In genomic region chr1:182839209-182840065, GRCh38 we compare ENCODE assay signal across 8 cellular contexts. TPM values are rescaled to one million over a fixed set of nuclear protein-coding genes. Genes with fewer than 3 reads are reported as not detected.
DNase-seq lines count a peak whose midpoint lies in the region; ATAC-seq, FAIRE-seq and TF ChIP-seq lines count a peak whose summit lies in the region.

Gene DHX9, plus strand, starts transcription at chr1:182839347. Its CDS starts 3,220 bp downstream, at chr1:182842567.

- H3K36me3 ChIP-seq in psoas muscle (ENCODE audit: insufficient read depth in 1 of 2, low read depth in 1 of 2) = peaks cover 0 to 15% of the 10 kb centered on the region in 2 donors

- peaks cover 31% of the 10 kb centered on the region for H3K36me3 Mint-ChIP-seq in T-helper 1 cell treated with Interleukin-12 subunit alpha and Interleukin-12 subunit beta and Interleukin-4 antibody, amounts not matched to agents 30 μg/mL and 1 μg/mL, for 36 hours (ENCODE audit: low read depth)

- no peaks in the 10 kb centered on the region for H3K27me3 ChIP-seq in psoas muscle (ENCODE audit: insufficient read depth in 3 of 3, low read length in 2 of 3)

- H3K4me1 Mint-ChIP-seq in T-helper 1 cell treated with Interleukin-12 subunit alpha and Interleukin-12 subunit beta and Interleukin-4 antibody, amounts not matched to agents 30 μg/mL and 1 μg/mL, for 36 hours (ENCODE audit: low read depth) = peaks cover 40% of the 10 kb centered on the region

- whole genome bisulfite sequencing in psoas muscle, 3 donors = 0 to 1% (median 1%) methylated on average over 56 to 92 of the region's 92 CpGs

- peak within 1 kb of the TSS; percentile 87 for H3K27ac ChIP-seq in psoas muscle

- TF ChIP-seq CTCF in psoas muscle (IDR thresholded peaks at IDR 0.05) = peak; percentile 17

- H3K4me1 ChIP-seq in psoas muscle = peaks cover 33% of the 10 kb centered on the region

- peak within 1 kb of the TSS; percentile 97 for H3K27ac Mint-ChIP-seq in T-helper 1 cell treated with Interleukin-12 subunit alpha and Interleukin-12 subunit beta and Interleukin-4 antibody, amounts not matched to agents 30 μg/mL and 1 μg/mL, for 36 hours

- peak; percentile 74 for FAIRE-seq in urothelium cell line (lab: Jason Lieb, UNC)

- TF ChIP-seq POLR2A in GM15510 (IDR thresholded peaks at IDR 0.05; ENCODE audit: borderline replicate concordance, extremely low read depth, insufficient read length) = peak; percentile 98

- DNase-seq in NCI-H1694 (lab: John Stamatoyannopoulos, UW) (peak; percentile 69), amygdala (lab: John Stamatoyannopoulos, UW) (peak; percentile 51 to 99 (median 90)), left ventricle myocardium superior (peak; percentile 98), psoas muscle (peak; percentile 93 to 96), urothelium cell line (ENCODE audit: low spot score) (peak; percentile 98)

- H3K4me3 ChIP-seq in psoas muscle = peak within 1 kb of the TSS; percentile 94

- peak; percentile 74 for ATAC-seq in HG02885 (IDR thresholded peaks at IDR 0.05; ENCODE audit: poor library complexity, unreplicated experiment)
- peak; percentile 94 for ATAC-seq in left ventricle myocardium superior
- ATAC-seq in psoas muscle = peak; percentile 94 to 95 (median 94)

- H3K9me3 Mint-ChIP-seq in T-helper 1 cell treated with Interleukin-12 subunit alpha and Interleukin-12 subunit beta and Interleukin-4 antibody, amounts not matched to agents 30 μg/mL and 1 μg/mL, for 36 hours = no peaks in the 10 kb centered on the region

- peaks cover 1% of the 10 kb centered on the region for H3K27me3 Mint-ChIP-seq in T-helper 1 cell treated with Interleukin-12 subunit alpha and Interleukin-12 subunit beta and Interleukin-4 antibody, amounts not matched to agents 30 μg/mL and 1 μg/mL, for 36 hours (ENCODE audit: low read depth)

- H3K9me3 ChIP-seq in psoas muscle = no peaks in the 10 kb centered on the region

- intact Hi-C loops in left ventricle myocardium superior (cut with micrococcal nuclease) = no loop called here
- intact Hi-C loops in psoas muscle (cut with DNase I) = no loop called here

- H3K4me3 Mint-ChIP-seq in T-helper 1 cell treated with Interleukin-12 subunit alpha and Interleukin-12 subunit beta and Interleukin-4 antibody, amounts not matched to agents 30 μg/mL and 1 μg/mL, for 36 hours = peak within 1 kb of the TSS; percentile 91

RNA-seq across cellular contexts. Expression of gene DHX9, which starts in this region (rescaled TPM):
- total RNA-seq in left ventricle myocardium superior = 65.2 TPM
- total RNA-seq in psoas muscle = 10 to 100 TPM; 55.9 to 58.7 (median 56.8) TPM
- polyA plus RNA-seq in psoas muscle = 10 to 100 TPM; 31.8 to 60.3 (median 49.5) TPM

Comparison
In these comparisons a context has a peak if more than half of its experiments do, and no peak if none do; other contexts are left out.
1. Peak in every context shown above with its lines: DNase-seq, ATAC-seq, H3K4me3 ChIP-seq and H3K27ac ChIP-seq.